1 cellular context compared by ENCODE assay signal in the genomic region with DNA sequence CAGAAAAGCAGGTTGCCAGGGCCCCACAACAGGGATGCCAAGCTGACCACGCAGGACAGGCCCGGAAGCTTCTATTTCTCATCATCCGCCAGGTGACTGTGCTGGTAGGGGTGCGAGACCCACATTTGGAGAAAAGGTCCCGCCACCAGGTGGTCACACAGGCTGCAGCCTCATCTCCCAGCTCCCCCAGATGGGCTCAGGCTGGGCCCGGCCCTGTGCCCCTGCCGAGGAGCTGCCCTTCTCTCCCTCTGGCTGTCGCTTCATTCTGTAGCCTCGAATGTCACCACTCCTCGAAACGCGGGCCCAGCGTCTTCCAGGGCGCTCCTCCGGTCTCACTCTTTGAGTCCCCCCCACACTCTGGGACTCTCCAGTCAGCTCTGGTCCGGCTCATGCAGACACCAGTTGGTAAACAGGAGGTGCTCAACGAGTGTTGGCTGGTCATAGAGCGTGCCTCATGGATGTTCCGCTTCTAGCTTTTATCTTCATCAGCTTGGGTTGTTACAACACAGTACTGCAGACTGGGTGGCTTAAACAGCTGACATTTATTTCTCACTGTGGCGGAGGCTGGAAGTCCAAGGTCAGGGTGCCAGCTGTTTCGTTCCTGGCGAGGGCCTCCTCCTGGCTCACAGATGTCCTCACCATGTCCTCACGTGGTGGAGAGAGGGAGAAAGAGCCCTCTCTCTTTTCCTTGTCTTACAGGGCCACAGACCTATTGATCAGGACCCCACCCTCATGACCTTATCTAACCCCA.
TF ChIP-seq lines count a peak whose summit lies in the region.

No MANE protein-coding gene starts in this region.

TF ChIP-seq in HepG2, 621 proteins besides CTCF, POLR2A, EP300 and RAD21 (continued from another document and continues in another):
- TF ChIP-seq THAP7 (CRISPR knock-in tag; IDR thresholded peaks at IDR 0.05) (no peak), HNRNPL (IDR thresholded peaks at IDR 0.05; ENCODE audit: low read depth, low read length) (no peak), EZH2 (conservative IDR thresholded peaks at IDR 0.05; ENCODE audit: low read depth, low read length) (no peak), PRDM15 (CRISPR knock-in tag; IDR thresholded peaks at IDR 0.05) (no peak), MBNL3 (CRISPR knock-in tag; conservative IDR thresholded peaks at IDR 0.05) (no peak), ZMYM2 (CRISPR knock-in tag; IDR thresholded peaks at IDR 0.05) (no peak), SNAPC2 (CRISPR knock-in tag; IDR thresholded peaks at IDR 0.05) (no peak), ZNF230 (CRISPR knock-in tag; IDR thresholded peaks at IDR 0.05) (no peak), NKX3-1 (CRISPR knock-in tag; IDR thresholded peaks at IDR 0.05) (no peak), SKI (IDR thresholded peaks at IDR 0.05; ENCODE audit: partially characterized antibody) (peak; percentile 63), ZNF710 (CRISPR knock-in tag; IDR thresholded peaks at IDR 0.05; ENCODE audit: borderline replicate concordance) (no peak), MIER2 (CRISPR knock-in tag; IDR thresholded peaks at IDR 0.05) (no peak), SKIL (CRISPR knock-in tag; IDR thresholded peaks at IDR 0.05; ENCODE audit: borderline replicate concordance) (peak; percentile 21; the same call in 1 of the 2 replicates), ZNF432 (CRISPR knock-in tag; IDR thresholded peaks at IDR 0.05; ENCODE audit: borderline replicate concordance) (no peak), SP2 (CRISPR knock-in tag; IDR thresholded peaks at IDR 0.05) (no peak), ZNF761 (CRISPR knock-in tag; conservative IDR thresholded peaks at IDR 0.05) (no peak), FOXA3 (CRISPR knock-in tag; IDR thresholded peaks at IDR 0.05) (0 out of 2 replicates have a peak, but pooled peaks have one; percentile 6), PRMT3 (CRISPR knock-in tag; IDR thresholded peaks at IDR 0.05; ENCODE audit: borderline replicate concordance, low read depth) (no peak), FOXK2 (IDR thresholded peaks at IDR 0.05) (no peak), THRA (CRISPR knock-in tag; IDR thresholded peaks at IDR 0.05; ENCODE audit: borderline replicate concordance) (no peak), BRCA1 (CRISPR knock-in tag; IDR thresholded peaks at IDR 0.05) (no peak), RFX1 (IDR thresholded peaks at IDR 0.05) (no peak), RFX3 (CRISPR knock-in tag; IDR thresholded peaks at IDR 0.05) (no peak), REXO4 (CRISPR knock-in tag; IDR thresholded peaks at IDR 0.05; ENCODE audit: borderline replicate concordance) (no peak), SIN3B (IDR thresholded peaks at IDR 0.05; ENCODE audit: low read length) (no peak), RBFOX2 (IDR thresholded peaks at IDR 0.05; ENCODE audit: low read depth, low read length) (no peak), GRHL1 (CRISPR knock-in tag; conservative IDR thresholded peaks at IDR 0.05) (no peak), PHB2 (IDR thresholded peaks at IDR 0.05; ENCODE audit: partially characterized antibody) (no peak), XBP1 (CRISPR knock-in tag; IDR thresholded peaks at IDR 0.05) (no peak), E2F2 (CRISPR knock-in tag; IDR thresholded peaks at IDR 0.05; ENCODE audit: borderline replicate concordance) (no peak), ZNF737 (CRISPR knock-in tag; IDR thresholded peaks at IDR 0.05; ENCODE audit: borderline replicate concordance) (no peak)
- TF ChIP-seq, protein P1, sequence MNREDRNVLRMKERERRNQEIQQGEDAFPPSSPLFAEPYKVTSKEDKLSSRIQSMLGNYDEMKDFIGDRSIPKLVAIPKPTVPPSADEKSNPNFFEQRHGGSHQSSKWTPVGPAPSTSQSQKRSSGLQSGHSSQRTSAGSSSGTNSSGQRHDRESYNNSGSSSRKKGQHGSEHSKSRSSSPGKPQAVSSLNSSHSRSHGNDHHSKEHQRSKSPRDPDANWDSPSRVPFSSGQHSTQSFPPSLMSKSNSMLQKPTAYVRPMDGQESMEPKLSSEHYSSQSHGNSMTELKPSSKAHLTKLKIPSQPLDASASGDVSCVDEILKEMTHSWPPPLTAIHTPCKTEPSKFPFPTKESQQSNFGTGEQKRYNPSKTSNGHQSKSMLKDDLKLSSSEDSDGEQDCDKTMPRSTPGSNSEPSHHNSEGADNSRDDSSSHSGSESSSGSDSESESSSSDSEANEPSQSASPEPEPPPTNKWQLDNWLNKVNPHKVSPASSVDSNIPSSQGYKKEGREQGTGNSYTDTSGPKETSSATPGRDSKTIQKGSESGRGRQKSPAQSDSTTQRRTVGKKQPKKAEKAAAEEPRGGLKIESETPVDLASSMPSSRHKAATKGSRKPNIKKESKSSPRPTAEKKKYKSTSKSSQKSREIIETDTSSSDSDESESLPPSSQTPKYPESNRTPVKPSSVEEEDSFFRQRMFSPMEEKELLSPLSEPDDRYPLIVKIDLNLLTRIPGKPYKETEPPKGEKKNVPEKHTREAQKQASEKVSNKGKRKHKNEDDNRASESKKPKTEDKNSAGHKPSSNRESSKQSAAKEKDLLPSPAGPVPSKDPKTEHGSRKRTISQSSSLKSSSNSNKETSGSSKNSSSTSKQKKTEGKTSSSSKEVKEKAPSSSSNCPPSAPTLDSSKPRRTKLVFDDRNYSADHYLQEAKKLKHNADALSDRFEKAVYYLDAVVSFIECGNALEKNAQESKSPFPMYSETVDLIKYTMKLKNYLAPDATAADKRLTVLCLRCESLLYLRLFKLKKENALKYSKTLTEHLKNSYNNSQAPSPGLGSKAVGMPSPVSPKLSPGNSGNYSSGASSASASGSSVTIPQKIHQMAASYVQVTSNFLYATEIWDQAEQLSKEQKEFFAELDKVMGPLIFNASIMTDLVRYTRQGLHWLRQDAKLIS (CRISPR knock-in tag; IDR thresholded peaks at IDR 0.05) = no peak
- TF ChIP-seq, protein P2, sequence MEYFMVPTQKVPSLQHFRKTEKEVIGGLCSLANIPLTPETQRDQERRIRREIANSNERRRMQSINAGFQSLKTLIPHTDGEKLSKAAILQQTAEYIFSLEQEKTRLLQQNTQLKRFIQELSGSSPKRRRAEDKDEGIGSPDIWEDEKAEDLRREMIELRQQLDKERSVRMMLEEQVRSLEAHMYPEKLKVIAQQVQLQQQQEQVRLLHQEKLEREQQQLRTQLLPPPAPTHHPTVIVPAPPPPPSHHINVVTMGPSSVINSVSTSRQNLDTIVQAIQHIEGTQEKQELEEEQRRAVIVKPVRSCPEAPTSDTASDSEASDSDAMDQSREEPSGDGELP (IDR thresholded peaks at IDR 0.05; ENCODE audit: borderline replicate concordance, low read depth) = peak; percentile 97
- TF ChIP-seq, protein P3, sequence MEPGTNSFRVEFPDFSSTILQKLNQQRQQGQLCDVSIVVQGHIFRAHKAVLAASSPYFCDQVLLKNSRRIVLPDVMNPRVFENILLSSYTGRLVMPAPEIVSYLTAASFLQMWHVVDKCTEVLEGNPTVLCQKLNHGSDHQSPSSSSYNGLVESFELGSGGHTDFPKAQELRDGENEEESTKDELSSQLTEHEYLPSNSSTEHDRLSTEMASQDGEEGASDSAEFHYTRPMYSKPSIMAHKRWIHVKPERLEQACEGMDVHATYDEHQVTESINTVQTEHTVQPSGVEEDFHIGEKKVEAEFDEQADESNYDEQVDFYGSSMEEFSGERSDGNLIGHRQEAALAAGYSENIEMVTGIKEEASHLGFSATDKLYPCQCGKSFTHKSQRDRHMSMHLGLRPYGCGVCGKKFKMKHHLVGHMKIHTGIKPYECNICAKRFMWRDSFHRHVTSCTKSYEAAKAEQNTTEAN (CRISPR knock-in tag; conservative IDR thresholded peaks at IDR 0.05) = no peak
